25 cellular contexts compared by ENCODE assay signal in genomic region chr14:102345232-102345631, GRCh38.
"Had no signal": no experiment of that assay in that cellular context is flagged by ENCODE, and none has a peak within 500 bp of the region (broad histone marks: within the 10 kb centered on the region; RNA-seq: fewer than 3 reads in every experiment).

No MANE protein-coding gene starts in this region.

- H3K9ac ChIP-seq: neural progenitor cell, SK-N-SH had no signal

- H3K4me3 ChIP-seq: coronary artery, heart right ventricle, lower lobe of right lung, neural progenitor cell, sigmoid colon, smooth muscle cell, tibial nerve had no signal

- H3K4me1 ChIP-seq: lower lobe of right lung, neural progenitor cell, sigmoid colon, tibial nerve had no signal

- H3K27me3 ChIP-seq: heart right ventricle, neural progenitor cell, sigmoid colon, tibial nerve had no signal

- H3K9me3 Mint-ChIP-seq: activated CD4-positive, alpha-beta T cell treated with anti-CD3 and anti-CD28 coated beads, Interleukin-2, amount 10 ng/mL, durations not matched to agents 7 days and 5 days; activated CD8-positive, alpha-beta T cell treated with anti-CD3 and anti-CD28 coated beads for 36 hours; naive thymus-derived CD8-positive, alpha-beta T cell; neural progenitor cell; T-helper 2 cell treated with Interferon-gamma antibody and Interleukin-4, amounts not matched to agents 5 μg/mL and 100 μg/mL, for 36 hours had no signal

- H3K4me1 Mint-ChIP-seq: activated CD4-positive, alpha-beta T cell treated with anti-CD3 and anti-CD28 coated beads, Interleukin-2, amount 10 ng/mL, durations not matched to agents 7 days and 5 days; activated CD8-positive, alpha-beta memory T cell treated with anti-CD3 and anti-CD28 coated beads, Interleukin-2, amount 10 ng/mL, durations not matched to agents 7 days and 5 days; neural progenitor cell had no signal

- ATAC-seq: activated CD8-positive, alpha-beta memory T cell treated with anti-CD3 and anti-CD28 coated beads, Interleukin-2, amount 10 ng/mL, durations not matched to agents 7 days and 5 days; activated CD8-positive, alpha-beta T cell treated with anti-CD3 and anti-CD28 coated beads for 36 hours; heart right ventricle; lower lobe of right lung; naive thymus-derived CD8-positive, alpha-beta T cell had no signal

- H3K27ac ChIP-seq: coronary artery, heart right ventricle, lower lobe of right lung, neural progenitor cell, sigmoid colon, tibial nerve, WERI-Rb-1 had no signal

- H3K9me3 ChIP-seq: heart right ventricle, lower lobe of right lung, sigmoid colon, SK-N-SH, tibial nerve had no signal

- H3K36me3 ChIP-seq: neural progenitor cell had no signal

- H2AFZ ChIP-seq: neural progenitor cell had no signal

- H3K27ac Mint-ChIP-seq: activated CD4-positive, alpha-beta T cell treated with anti-CD3 and anti-CD28 coated beads, Interleukin-2, amount 10 ng/mL, durations not matched to agents 7 days and 5 days; activated CD8-positive, alpha-beta memory T cell treated with anti-CD3 and anti-CD28 coated beads, Interleukin-2, amount 10 ng/mL, durations not matched to agents 7 days and 5 days; activated CD8-positive, alpha-beta T cell treated with anti-CD3 and anti-CD28 coated beads for 36 hours; neural progenitor cell; T-helper 2 cell treated with Interferon-gamma antibody and Interleukin-4, amounts not matched to agents 5 μg/mL and 100 μg/mL, for 36 hours had no signal

- H3K4me2 ChIP-seq: neural progenitor cell, SK-N-SH, smooth muscle cell had no signal

- H3K4me3 Mint-ChIP-seq: activated CD4-positive, alpha-beta T cell treated with anti-CD3 and anti-CD28 coated beads, Interleukin-2, amount 10 ng/mL, durations not matched to agents 7 days and 5 days; activated CD8-positive, alpha-beta memory T cell treated with anti-CD3 and anti-CD28 coated beads, Interleukin-2, amount 10 ng/mL, durations not matched to agents 7 days and 5 days; activated CD8-positive, alpha-beta T cell treated with anti-CD3 and anti-CD28 coated beads for 36 hours; naive thymus-derived CD8-positive, alpha-beta T cell; neural progenitor cell; T-helper 2 cell treated with Interferon-gamma antibody and Interleukin-4, amounts not matched to agents 5 μg/mL and 100 μg/mL, for 36 hours had no signal

- DNase-seq: activated CD4-positive, alpha-beta T cell treated with anti-CD3 and anti-CD28 coated beads, Interleukin-2, amount 10 ng/mL, durations not matched to agents 7 days and 5 days; activated CD4-positive, CD25-positive, alpha-beta regulatory T cell treated with anti-CD3 and anti-CD28 coated beads, Interleukin-2, amount 50 U/mL, for 72 hours; activated CD8-positive, alpha-beta memory T cell treated with anti-CD3 and anti-CD28 coated beads, Interleukin-2, amount 10 ng/mL, durations not matched to agents 7 days and 5 days; activated CD8-positive, alpha-beta T cell treated with anti-CD3 and anti-CD28 coated beads for 36 hours; activated naive CD4-positive, alpha-beta T cell treated with Interleukin-2 at 50 U/mL for 16 hours; erythroblast; foreskin fibroblast; heart right ventricle; islet precursor cell; lower lobe of right lung; mesendoderm; naive thymus-derived CD8-positive, alpha-beta T cell; sigmoid colon; SK-N-SH; stimulated activated CD4-positive, alpha-beta T cell treated with anti-CD3 and anti-CD28 coated beads, Interleukin-15, amount 100 ng/mL, for 24 hours; stimulated activated naive CD4-positive, alpha-beta T cell treated with Interleukin-2 at 50 U/mL for 16 hours; WERI-Rb-1 had no signal

- H3K27me3 Mint-ChIP-seq: activated CD4-positive, alpha-beta T cell treated with anti-CD3 and anti-CD28 coated beads, Interleukin-2, amount 10 ng/mL, durations not matched to agents 7 days and 5 days; activated CD8-positive, alpha-beta memory T cell treated with anti-CD3 and anti-CD28 coated beads, Interleukin-2, amount 10 ng/mL, durations not matched to agents 7 days and 5 days; activated CD8-positive, alpha-beta T cell treated with anti-CD3 and anti-CD28 coated beads for 36 hours; naive thymus-derived CD8-positive, alpha-beta T cell had no signal

- FAIRE-seq: astrocyte, endometrium, TTC549 had no signal
